Comparison of ENCODE assay signal across 7 cellular contexts in the genomic region with DNA sequence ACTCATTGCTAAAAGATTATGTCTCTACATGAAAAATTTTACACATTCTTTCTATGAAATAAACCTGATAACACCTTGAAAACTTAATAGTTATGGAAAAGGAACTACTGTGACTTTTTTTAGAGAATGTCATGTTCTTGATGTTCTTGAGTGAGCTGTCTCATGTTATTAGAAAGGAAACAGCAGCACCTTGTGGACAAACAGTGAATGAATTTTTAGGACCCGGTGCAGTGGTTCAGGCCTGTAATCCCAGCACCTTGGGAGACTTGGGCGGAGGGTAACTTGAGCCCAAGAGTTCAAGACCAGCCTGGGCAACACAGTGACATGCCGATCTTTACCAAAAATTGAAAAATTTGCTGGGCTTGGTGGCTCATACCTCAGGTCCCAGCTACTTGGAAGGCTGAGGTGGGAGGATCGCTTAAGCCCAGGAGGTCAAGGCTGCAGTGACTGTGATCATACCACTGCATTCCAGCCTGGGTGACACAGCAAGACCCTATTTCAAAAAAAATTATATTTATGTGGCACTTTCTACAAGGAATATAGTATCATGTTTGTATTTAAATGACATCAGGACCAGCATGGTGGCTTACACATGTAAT.
DNase-seq lines count a peak whose midpoint lies in the region; ATAC-seq and TF ChIP-seq lines count a peak whose summit lies in the region.
"Not testable (repeated sequence)": the region's sequence is repeated elsewhere in the genome, so short reads cannot be mapped to it uniquely, and the experiment has no call there.

No MANE protein-coding gene starts in this region.

- not testable (repeated sequence) for H3K4me2 ChIP-seq in GM23248 (ENCODE audit: unreplicated experiment)

- not testable (repeated sequence) for H3K9me3 Mint-ChIP-seq in Calu3 (ENCODE audit: low read depth, unreplicated experiment)

- not testable (repeated sequence) for H3K36me3 ChIP-seq in GM23248 (ENCODE audit: low read depth); Panc1 (ENCODE audit: control insufficient read depth, insufficient read depth, low read length); adipocyte (ENCODE audit: control insufficient read depth, insufficient read depth, low read length, severe bottlenecking)

- not testable (repeated sequence) for H3K9me2 ChIP-seq in GM23248 (ENCODE audit: insufficient read depth)

- not testable (repeated sequence) for H3K9ac ChIP-seq in GM23248; adipocyte (ENCODE audit: low read length)

- not testable (repeated sequence) for H3K4me1 Mint-ChIP-seq in Calu3 (ENCODE audit: low read depth, unreplicated experiment)

- not testable (repeated sequence) for H3K79me2 ChIP-seq in GM23248 (ENCODE audit: insufficient read depth)

- WGBS in GM23248 (ENCODE audit: low coverage in 1 of 2, low lambda C conversion rate in 2 of 2, missing lambda C conversion rate in 2 of 2), 2 experiments: 13 to 18% methylated on average over 4 of the region's 4 CpGs

- H3K27me3 Mint-ChIP-seq in Calu3 (ENCODE audit: unreplicated experiment): not testable (repeated sequence)

- not testable (repeated sequence) for ATAC-seq in Panc1

- H3K4me3 ChIP-seq in GM23248; LNCaP clone FGC (ENCODE audit: low read depth, low read length); Panc1 (ENCODE audit: low read depth in 2 of 2, low read length in 2 of 2); adipocyte (ENCODE audit: low read length); fibroblast of mammary gland (ENCODE audit: control insufficient read depth, low read depth, low read length): not testable (repeated sequence)

- not testable (repeated sequence) for H4K20me1 ChIP-seq in GM23248 (ENCODE audit: insufficient read depth)

- not testable (repeated sequence) for H3K36me3 Mint-ChIP-seq in Calu3 (ENCODE audit: insufficient read depth, unreplicated experiment)

- TF ChIP-seq CTCF in Calu3 (IDR thresholded peaks at IDR 0.05; ENCODE audit: unreplicated experiment): peak; percentile 17
- peak; percentile 68 for TF ChIP-seq CTCF in LNCaP clone FGC (IDR thresholded peaks at IDR 0.05; ENCODE audit: control insufficient read depth, extremely low read depth, insufficient read depth)
- peak; percentile 90 for TF ChIP-seq CTCF in Panc1 (IDR thresholded peaks at IDR 0.05)
- TF ChIP-seq CTCF in fibroblast of mammary gland (conservative IDR thresholded peaks at IDR 0.05; ENCODE audit: control insufficient read depth, insufficient read depth, low read depth, low read length): peak; percentile 14

- H3K9me3 ChIP-seq in GM23248 (ENCODE audit: low read depth); Panc1 (ENCODE audit: control insufficient read depth, insufficient read depth, low read depth, low read length); adipocyte (ENCODE audit: control insufficient read depth, low read length): not testable (repeated sequence)

- intact Hi-C loops in Calu3 (cut with micrococcal nuclease; ENCODE audit: unreplicated experiment); Panc1 (cut with micrococcal nuclease; ENCODE audit: unreplicated experiment): not testable (repeated sequence)

- in situ Hi-C loops in GM23248 (cut with MboI); Panc1 (cut with HindIII; ENCODE audit: low pct_unique_long_range_greater_than_20kb, low sequenced_read_pairs): not testable (repeated sequence)

- not testable (repeated sequence) for BruUV-seq in Calu3 (replicated peaks; lab: Mats Ljungman, UMichigan); Panc1 (replicated peaks; lab: Mats Ljungman, UMichigan)

- not testable (repeated sequence) for H3F3A ChIP-seq in GM23248 (ENCODE audit: insufficient read depth)

- CTCF ChIA-PET in Calu3 (lab: Charles Lee); Panc1 (lab: Charles Lee): not testable (repeated sequence)

- not testable (repeated sequence) for H3K27ac Mint-ChIP-seq in Calu3 (ENCODE audit: unreplicated experiment)

- DNase-seq in Calu3 (peak; percentile 36), GM23248 (peak; percentile 32), LNCaP clone FGC (ENCODE audit: low read depth) (peak; percentile 46), Panc1 (ENCODE audit: low read depth, low spot score) (peak; percentile 36), adipocyte (ENCODE audit: low read depth) (peak; percentile 33), fibroblast of mammary gland (ENCODE audit: low read depth) (peak; percentile 24), lung microvascular endothelial cell (ENCODE audit: low read depth in 2 of 2) (peak; percentile 6 to 16)

- not testable (repeated sequence) for H3K27me3 ChIP-seq in GM23248 (replicated peaks; ENCODE audit: insufficient read depth); Panc1 (ENCODE audit: control insufficient read depth, insufficient read depth, low read length); adipocyte (replicated peaks; ENCODE audit: control insufficient read depth, insufficient read depth, low read length)

- not testable (repeated sequence) for H3K27ac ChIP-seq in GM23248; Panc1 (ENCODE audit: low read length)

- not testable (repeated sequence) for H2AFZ ChIP-seq in GM23248

- not testable (repeated sequence) for H3K4me1 ChIP-seq in GM23248 (ENCODE audit: insufficient read depth); Panc1 (ENCODE audit: control insufficient read depth, insufficient read depth, low read length); adipocyte (ENCODE audit: control insufficient read depth, insufficient read depth, low read length)

- H3K4me3 Mint-ChIP-seq in Calu3 (ENCODE audit: low read depth, unreplicated experiment): not testable (repeated sequence)

- POLR2A ChIA-PET in Panc1 (lab: Charles Lee): not testable (repeated sequence)

Comparison
In these comparisons a context has a peak if more than half of its experiments do, and no peak if none do; other contexts are left out.
1. CTCF ChIP-seq: peak in every context shown above with its lines; median percentile 90 in Panc1; 68 in LNCaP clone FGC; 17 in Calu3; 14 in fibroblast of mammary gland.